In the genomic region with DNA sequence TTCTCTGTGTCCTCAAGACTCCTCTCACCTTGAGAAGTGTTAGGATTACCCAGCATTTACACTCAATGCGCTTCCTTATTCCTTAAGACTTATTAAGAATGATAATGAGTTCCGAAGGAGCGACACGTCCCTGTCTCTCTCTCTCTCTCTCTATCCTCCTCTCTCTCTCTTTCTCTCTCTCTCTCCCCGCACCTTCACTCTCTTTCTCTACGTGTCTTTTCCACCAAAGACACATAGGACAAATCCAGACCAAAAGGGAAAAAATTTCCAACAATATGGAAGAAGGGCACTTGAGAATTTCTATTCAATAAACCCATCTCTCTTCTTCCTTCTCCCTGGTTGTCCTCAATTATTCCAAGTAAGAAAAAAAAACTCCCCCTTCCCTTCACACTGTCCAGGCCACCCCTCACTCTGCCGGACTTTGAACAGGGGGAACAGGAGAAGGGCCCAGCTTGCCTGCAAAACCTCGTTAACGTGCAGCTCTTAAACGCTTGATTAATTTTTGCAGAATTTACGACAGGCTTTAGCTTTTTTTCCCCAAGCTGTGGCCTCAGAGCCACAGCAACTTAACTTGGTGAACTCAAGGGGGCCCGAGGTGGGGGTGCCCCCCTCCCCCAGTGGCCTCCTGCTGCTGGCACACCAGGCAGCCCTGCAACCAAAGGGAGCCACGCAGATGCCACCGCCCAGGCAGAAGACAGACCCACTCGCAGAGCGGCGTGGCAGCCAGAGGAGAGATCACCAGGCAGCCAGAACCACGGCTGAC, we compare ENCODE assay signal across 16 cellular contexts. TPM values are rescaled to one million over a fixed set of nuclear protein-coding genes. Genes with fewer than 3 reads are reported as not detected.
A peak's percentile ranks its signal among the peaks of the same experiment; 100 is the strongest.
DNase-seq lines count a peak whose midpoint lies in the region; ATAC-seq and TF ChIP-seq lines count a peak whose summit lies in the region.
"Had no signal": no experiment of that assay in that cellular context is flagged by ENCODE, and none has a peak within 500 bp of the region (broad histone marks: within the 10 kb centered on the region; RNA-seq: fewer than 3 reads in every experiment).

No MANE protein-coding gene starts in this region.

- H3K4me3 Mint-ChIP-seq in nephron progenitor cell: no peak overlapping the region
- H3K4me3 Mint-ChIP-seq in activated CD4-positive, alpha-beta T cell treated with anti-CD3 and anti-CD28 coated beads, Interleukin-2, amount 10 ng/mL, durations not matched to agents 24 days and 14 days: no peak overlapping the region
- H3K4me3 Mint-ChIP-seq: activated T-cell treated with anti-CD3 and anti-CD28 coated beads, Interleukin-2, amount 50 U/mL, for 4 hours had no signal

- DNase-seq in cardiac muscle cell (ENCODE audit: low read depth in 1 of 2, low spot score in 1 of 2): no peak
- DNase-seq in left ventricle myocardium superior: no peak
- no peak for DNase-seq in SK-N-MC (ENCODE audit: low read depth, low spot score)
- peak; percentile 37 for DNase-seq in nephron progenitor cell
- DNase-seq in transverse colon: no peak
- DNase-seq in mesenteric fat pad (ENCODE audit: low spot score): no peak
- no peak for DNase-seq in activated CD4-positive, alpha-beta T cell treated with anti-CD3 and anti-CD28 coated beads, Interleukin-2, amount 10 ng/mL, durations not matched to agents 24 days and 14 days
- DNase-seq: activated naive CD4-positive, alpha-beta T cell; activated T-cell treated with anti-CD3 and anti-CD28 coated beads, Interleukin-2, amount 50 U/mL, for 4 hours; NCI-H2107; T1000; upper lobe of right lung had no signal

- H3K27me3 Mint-ChIP-seq in nephron progenitor cell (ENCODE audit: low read depth, poor library complexity): peaks cover 38% of the 10 kb centered on the region
- H3K27me3 Mint-ChIP-seq in activated CD4-positive, alpha-beta T cell treated with anti-CD3 and anti-CD28 coated beads, Interleukin-2, amount 10 ng/mL, durations not matched to agents 24 days and 14 days: peaks cover 18% of the 10 kb centered on the region

- intact Hi-C loops in left ventricle myocardium superior (cut with micrococcal nuclease) (no loop called here), transverse colon (cut with DNase I; ENCODE audit: low total_unique reads) (loop anchor here (10.0 kb wide), 2 partner anchors 55 to 135 kb away; no protein-coding TSS in a partner anchor)
- intact Hi-C loops in activated CD4-positive, alpha-beta T cell treated with anti-CD3 and anti-CD28 coated beads, Interleukin-2, amount 10 ng/mL, durations not matched to agents 24 days and 14 days (cut with micrococcal nuclease): loop anchor here (10.0 kb wide), 1 partner anchor 275 kb away; no protein-coding TSS in a partner anchor

- H3K36me3 ChIP-seq in cardiac muscle cell: no peaks in the 10 kb centered on the region
- H3K36me3 ChIP-seq in SK-N-MC (ENCODE audit: insufficient read depth, low read length): no peaks in the 10 kb centered on the region
- no peaks in the 10 kb centered on the region for H3K36me3 ChIP-seq in transverse colon
- H3K36me3 ChIP-seq: heart right ventricle, upper lobe of right lung had no signal

- no peaks in the 10 kb centered on the region for H3K9me3 Mint-ChIP-seq in nephron progenitor cell
- H3K9me3 Mint-ChIP-seq in activated CD4-positive, alpha-beta T cell treated with anti-CD3 and anti-CD28 coated beads, Interleukin-2, amount 10 ng/mL, durations not matched to agents 24 days and 14 days: no peaks in the 10 kb centered on the region
- H3K9me3 Mint-ChIP-seq: activated T-cell treated with anti-CD3 and anti-CD28 coated beads, Interleukin-2, amount 50 U/mL, for 4 hours had no signal

- H3K4me1 ChIP-seq in cardiac muscle cell (ENCODE audit: low read depth): peaks cover 75% of the 10 kb centered on the region
- H3K4me1 ChIP-seq in transverse colon: peaks cover 0 to 76% (median 39%) of the 10 kb centered on the region in 4 donors

- no peaks in the 10 kb centered on the region for H3K36me3 Mint-ChIP-seq in nephron progenitor cell (ENCODE audit: low read depth)
- H3K36me3 Mint-ChIP-seq in activated CD4-positive, alpha-beta T cell treated with anti-CD3 and anti-CD28 coated beads, Interleukin-2, amount 10 ng/mL, durations not matched to agents 24 days and 14 days (ENCODE audit: low read depth): no peaks in the 10 kb centered on the region

- no peak overlapping the region for H3K27ac Mint-ChIP-seq in nephron progenitor cell
- H3K27ac Mint-ChIP-seq in activated CD4-positive, alpha-beta T cell treated with anti-CD3 and anti-CD28 coated beads, Interleukin-2, amount 10 ng/mL, durations not matched to agents 24 days and 14 days: no peak overlapping the region

- ATAC-seq in left ventricle myocardium superior: no peak
- ATAC-seq: activated CD4-positive, CD25-positive, alpha-beta regulatory T cell treated with anti-CD3 and anti-CD28 coated beads, Interleukin-2, amount 50 U/mL, for 24 hours; activated T-cell treated with anti-CD3 and anti-CD28 coated beads, Interleukin-2, amount 50 U/mL, for 4 hours had no signal

- H3K27ac ChIP-seq in cardiac muscle cell (peak overlapping the region; percentile 43), SK-N-MC (no peak overlapping the region), transverse colon (peak overlapping the region; percentile 90 to 97 (median 95))
- H3K27ac ChIP-seq: coronary artery, RWPE1, upper lobe of right lung had no signal

- H3K27me3 ChIP-seq in cardiac muscle cell (no peaks in the 10 kb centered on the region), transverse colon (peaks cover 29% of the 10 kb centered on the region)

- in situ Hi-C loops in transverse colon (cut with MboI; ENCODE audit: low pct_ligation_motif_present in 1 of 4, low pct_unique_long_range_greater_than_20kb in 1 of 4, low sequenced_read_pairs in 3 of 4): no loop called here

- TF ChIP-seq CTCF in cardiac muscle cell (IDR thresholded peaks at IDR 0.05; ENCODE audit: low read depth, low read length) (no peak), nephron progenitor cell (IDR thresholded peaks at IDR 0.05) (no peak), transverse colon (IDR thresholded peaks at IDR 0.05) (no peak)

- H3K4me3 ChIP-seq in cardiac muscle cell: no peak overlapping the region
- H3K4me3 ChIP-seq in SK-N-MC: peak overlapping the region; percentile 13; the same call in 1 of the 2 replicates
- no peak overlapping the region for H3K4me3 ChIP-seq in transverse colon
- H3K4me3 ChIP-seq: upper lobe of right lung had no signal

- WGBS in transverse colon (ENCODE audit: low coverage in 1 of 2), 2 donors: 60 to 80% methylated on average over 2 to 18 of the region's 18 CpGs

- H3K9me3 ChIP-seq in cardiac muscle cell (ENCODE audit: low read depth): no peaks in the 10 kb centered on the region
- no peaks in the 10 kb centered on the region for H3K9me3 ChIP-seq in SK-N-MC (ENCODE audit: low read depth, low read length)
- H3K9me3 ChIP-seq in transverse colon: no peaks in the 10 kb centered on the region
- H3K9me3 ChIP-seq: heart right ventricle, upper lobe of right lung had no signal

- TF ChIP-seq EP300 in transverse colon (IDR thresholded peaks at IDR 0.05; ENCODE audit: low read depth): no peak

- no peak overlapping the region for H3K9ac ChIP-seq in SK-N-MC (ENCODE audit: insufficient read length)

- peaks cover 49% of the 10 kb centered on the region for H3K4me1 Mint-ChIP-seq in nephron progenitor cell
- peaks cover 6% of the 10 kb centered on the region for H3K4me1 Mint-ChIP-seq in activated CD4-positive, alpha-beta T cell treated with anti-CD3 and anti-CD28 coated beads, Interleukin-2, amount 10 ng/mL, durations not matched to agents 24 days and 14 days

- no peak for TF ChIP-seq POLR2A in transverse colon (IDR thresholded peaks at IDR 0.05)

RNA-seq across cellular contexts. Expression of a gene that starts 6.9 kb away (rescaled TPM):
- 41.9 and 87.3 TPM in 2 replicates for total RNA-seq in cardiac muscle cell
- 53.5 and 68.2 TPM in 2 replicates for polyA plus RNA-seq in cardiac muscle cell
- total RNA-seq in left ventricle myocardium superior: 57.8 TPM
- 100 to 1,000 TPM in 2 of 4 donors, 10 to 100 TPM in 2; 39.1 to 215 (median 115) TPM for total RNA-seq in transverse colon
- total RNA-seq in mesenteric fat pad: 8.4 TPM
- 6.9 and 7.5 TPM in 2 replicates for total RNA-seq in activated CD4-positive, alpha-beta T cell treated with anti-CD3 and anti-CD28 coated beads, Interleukin-2, amount 10 ng/mL, durations not matched to agents 24 days and 14 days
